In the genomic region with DNA sequence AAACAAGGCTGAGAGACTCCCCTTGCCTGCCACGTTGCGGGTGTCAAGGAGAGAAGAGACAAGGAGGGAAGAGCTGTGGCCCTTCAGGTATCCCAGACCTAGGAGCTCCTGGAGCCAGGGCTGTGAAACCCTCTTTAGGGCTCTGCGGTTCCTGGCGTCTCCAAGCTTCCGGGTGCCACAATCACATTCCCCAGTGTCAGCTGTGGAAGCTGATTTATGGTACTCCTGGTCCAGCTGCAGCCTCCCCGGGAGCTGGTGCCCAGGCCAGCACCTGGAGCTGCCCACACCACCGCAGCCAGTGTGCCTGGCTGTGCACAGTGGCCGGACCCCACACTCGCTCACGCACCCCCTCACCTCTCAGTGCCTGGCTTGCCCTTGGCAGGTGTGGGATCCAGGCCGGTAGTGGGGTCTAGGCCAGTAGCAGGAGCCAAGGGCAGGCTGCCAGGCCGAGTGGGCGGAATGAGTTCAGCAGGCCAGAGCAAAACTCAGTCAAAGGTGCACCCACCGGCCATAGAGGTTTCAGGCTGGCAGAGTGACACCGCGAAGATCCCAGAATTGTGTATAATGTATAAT, we compare ENCODE assay signal across 19 cellular contexts. TPM values are rescaled to one million over a fixed set of nuclear protein-coding genes. Genes with fewer than 3 reads are reported as not detected.
A peak's percentile ranks its signal among the peaks of the same experiment; 100 is the strongest.
DNase-seq lines count a peak whose midpoint lies in the region; ATAC-seq, FAIRE-seq and TF ChIP-seq lines count a peak whose summit lies in the region.
"Had no signal": no experiment of that assay in that cellular context is flagged by ENCODE, and none has a peak within 500 bp of the region (broad histone marks: within the 10 kb centered on the region; RNA-seq: fewer than 3 reads in every experiment).

No MANE protein-coding gene starts in this region.

- H3K36me3 ChIP-seq in RWPE2 (ENCODE audit: low read depth): no peaks in the 10 kb centered on the region
- H3K36me3 ChIP-seq in neuronal stem cell (replicated peaks in 1 of 2; ENCODE audit: control insufficient read depth in 2 of 2, insufficient read depth in 2 of 2, low read length in 2 of 2): no peaks in the 10 kb centered on the region
- H3K36me3 ChIP-seq: BE2C had no signal

- no peaks in the 10 kb centered on the region for H3K27me3 ChIP-seq in RWPE2 (ENCODE audit: insufficient read depth, poor library complexity, severe bottlenecking)
- H3K27me3 ChIP-seq in neuronal stem cell (ENCODE audit: control insufficient read depth in 3 of 3, insufficient read depth in 3 of 3, low read depth in 1 of 3, low read length in 3 of 3): no peaks in the 10 kb centered on the region
- H3K27me3 ChIP-seq: BE2C had no signal

- H3K18ac ChIP-seq in neuronal stem cell (ENCODE audit: low read length): peak overlapping the region; percentile 57

- H3K9ac ChIP-seq in neuronal stem cell (ENCODE audit: low read depth, low read length, poor library complexity): no peak overlapping the region
- H3K9ac ChIP-seq: GM23248 had no signal

- peak overlapping the region; percentile 71 for H3K14ac ChIP-seq in neuronal stem cell (ENCODE audit: low read length)

- H3K4me3 ChIP-seq in RWPE2 (ENCODE audit: severe bottlenecking) (no peak overlapping the region), neuronal stem cell (ENCODE audit: low read length in 2 of 2) (no peak overlapping the region)
- H3K4me3 ChIP-seq: A549, GM23248 had no signal

- H3K79me1 ChIP-seq in neuronal stem cell (ENCODE audit: low read depth, low read length): no peaks in the 10 kb centered on the region

- no peak overlapping the region for H4K91ac ChIP-seq in neuronal stem cell (ENCODE audit: low read depth, low read length, poor library complexity)

- H2BK12ac ChIP-seq in neuronal stem cell (ENCODE audit: low read length): peak overlapping the region; percentile 90

- ATAC-seq in RWPE2 (ENCODE audit: low read depth): no peak
- ATAC-seq: A549 had no signal

- H3K9me3 ChIP-seq in RWPE2 (ENCODE audit: severe bottlenecking) (no peaks in the 10 kb centered on the region), neuronal stem cell (replicated peaks in 1 of 2; ENCODE audit: control insufficient read depth in 2 of 2, insufficient read depth in 1 of 2, low read depth in 1 of 2, low read length in 2 of 2) (no peaks in the 10 kb centered on the region)
- H3K9me3 ChIP-seq: A549, BE2C had no signal

- FAIRE-seq in D721Med (lab: Jason Lieb, UNC): no peak
- FAIRE-seq: A549, G401.6, GM12891, H54, HTR-8/SVneo had no signal

- DNase-seq in A172 (ENCODE audit: low spot score): peak; percentile 75
- peak; percentile 39 for DNase-seq in HT-29 (ENCODE audit: low spot score)
- peak; percentile 42 for DNase-seq in RWPE2 (ENCODE audit: low spot score)
- no peak for DNase-seq in neuronal stem cell (ENCODE audit: low spot score)
- no peak for DNase-seq in D721Med (ENCODE audit: insufficient read length, low spot score)
- no peak for DNase-seq in NCI-H2171 treated with DMSO at 0.1 percent for 48 hours (lab: John Stamatoyannopoulos, UW)
- DNase-seq in OCI-M2 (lab: John Stamatoyannopoulos, UW; ENCODE audit: unreplicated experiment): no peak
- DNase-seq: BE2C; CD4-positive, alpha-beta memory T cell; DMS153; DMS79 treated with DMSO at 0.1 percent for 48 hours; EL; GM23248 had no signal

- no peak overlapping the region for H4K8ac ChIP-seq in neuronal stem cell (ENCODE audit: low read depth, low read length)

- H2BK5ac ChIP-seq in neuronal stem cell (ENCODE audit: low read length): peak overlapping the region; percentile 39

- H2AK5ac ChIP-seq in neuronal stem cell (ENCODE audit: low read depth, low read length): no peak overlapping the region

- peak overlapping the region; percentile 53 for H3K4ac ChIP-seq in neuronal stem cell (ENCODE audit: low read length)

- H3K27ac ChIP-seq in RWPE2 (ENCODE audit: poor library complexity, severe bottlenecking): no peak overlapping the region
- no peak overlapping the region for H3K27ac ChIP-seq in neuronal stem cell (replicated peaks; ENCODE audit: low read length)
- H3K27ac ChIP-seq: A549, C4-2B, GM23248 had no signal

- no peak overlapping the region for H2BK120ac ChIP-seq in neuronal stem cell (ENCODE audit: low read depth, low read length)

- no peak overlapping the region for H3K4me2 ChIP-seq in neuronal stem cell (ENCODE audit: insufficient read depth, low read length, poor library complexity, severe bottlenecking)
- H3K4me2 ChIP-seq: A549 had no signal

- no peak for TF ChIP-seq CTCF in RWPE2 (IDR thresholded peaks at IDR 0.05; ENCODE audit: poor library complexity, severe bottlenecking)
- no peak for TF ChIP-seq CTCF in D721Med (IDR thresholded peaks at IDR 0.05; ENCODE audit: insufficient read depth, missing control alignments)

- WGBS in neuronal stem cell (ENCODE audit: extremely low coverage in 2 of 2, insufficient read length in 2 of 2, insufficient replicate concordance in 1 of 2), 2 donors: no CpG with 5 or more reads among the region's 16 CpGs

- no peak overlapping the region for H2AFZ ChIP-seq in neuronal stem cell (ENCODE audit: low read length)
- H2AFZ ChIP-seq: GM23248 had no signal

- H2BK15ac ChIP-seq in neuronal stem cell (ENCODE audit: low read length): peak overlapping the region; percentile 85

- H3K4me1 ChIP-seq in RWPE2 (ENCODE audit: insufficient read depth, poor library complexity, severe bottlenecking) (peaks cover 6% of the 10 kb centered on the region), neuronal stem cell (ENCODE audit: control insufficient read depth in 2 of 2, insufficient read depth in 1 of 2, low read depth in 1 of 2, low read length in 2 of 2) (no peaks in the 10 kb centered on the region)
- H3K4me1 ChIP-seq: A549, BE2C had no signal

- H3K23ac ChIP-seq in neuronal stem cell (ENCODE audit: low read depth, low read length, poor library complexity): no peak overlapping the region

RNA-seq across cellular contexts. Expression of gene L3MBTL3, which starts 58.9 kb away (rescaled TPM):
- 5.4 and 7.6 TPM in 2 replicates for total RNA-seq in A172 (2014; rRNA removed; shearing (Covaris generic))
- total RNA-seq in HT-29 (2014; rRNA removed; shearing (Covaris generic)): 1.3 and 1.4 TPM in 2 replicates
- polyA plus RNA-seq in neuronal stem cell (2013, experiment 1 of 2): 9.4 TPM
- 9.0 TPM for polyA plus RNA-seq in neuronal stem cell (2013, experiment 2 of 2)

Comparison
In these comparisons a context has a peak if more than half of its experiments do, and no peak if none do; other contexts are left out.
1. DNase-seq: peak in A172 (single experiment), HT-29 (single experiment) and RWPE2 (single experiment); none in neuronal stem cell (single experiment), D721Med (single experiment), NCI-H2171 treated with DMSO at 0.1 percent for 48 hours (single experiment) and OCI-M2 (single experiment).